ENCODE assay signal across 29 cellular contexts in genomic region chr5:58986281-58986680, GRCh38.
"Had no signal": no experiment of that assay in that cellular context is flagged by ENCODE, and none has a peak within 500 bp of the region (broad histone marks: within the 10 kb centered on the region; RNA-seq: fewer than 3 reads in every experiment).

No MANE protein-coding gene starts in this region.

- H3K27me3 Mint-ChIP-seq: activated B cell treated with CpG ODN at 0.5 μM for 24 hours; activated CD4-positive, alpha-beta memory T cell treated with anti-CD3 and anti-CD28 coated beads for 36 hours; activated CD4-positive, alpha-beta T cell treated with anti-CD3 and anti-CD28 coated beads, Interleukin-2, amount 10 ng/mL, durations not matched to agents 7 days and 5 days; activated naive CD8-positive, alpha-beta T cell treated with anti-CD3 and anti-CD28 coated beads, Interleukin-2, amount 10 ng/mL, durations not matched to agents 7 days and 5 days had no signal

- H3K36me3 ChIP-seq: adrenal gland, breast epithelium, MG63 had no signal

- H3K27ac ChIP-seq: adrenal gland, breast epithelium, Peyer's patch, RWPE1, SJSA1 had no signal

- H3K4me1 Mint-ChIP-seq: activated B cell treated with CpG ODN at 0.5 μM for 24 hours had no signal

- H3K9me3 ChIP-seq: adrenal gland, breast epithelium, MG63, Peyer's patch, SJSA1 had no signal

- DNase-seq: activated B cell treated with CpG ODN at 0.5 μM for 24 hours; activated CD4-positive, alpha-beta memory T cell treated with anti-CD3 and anti-CD28 coated beads for 36 hours; activated CD4-positive, alpha-beta T cell treated with anti-CD3 and anti-CD28 coated beads for 1 hour; activated CD4-positive, alpha-beta T cell treated with anti-CD3 and anti-CD28 coated beads, Interleukin-2, amount 10 ng/mL, durations not matched to agents 7 days and 5 days; activated CD8-positive, alpha-beta memory T cell treated with anti-CD3 and anti-CD28 coated beads for 24 hours; activated naive CD4-positive, alpha-beta T cell treated with anti-CD3 and anti-CD28 coated beads, Interleukin-2, amount 50 U/mL, for 16 hours; activated naive CD8-positive, alpha-beta T cell treated with anti-CD3 and anti-CD28 coated beads, Interleukin-2, amount 10 ng/mL, durations not matched to agents 7 days and 5 days; activated T-cell treated with anti-CD3 and anti-CD28 coated beads, Interleukin-2, amount 50 U/mL, for 4 hours; adrenal gland; anterior cingulate cortex; caudate nucleus; KBM-7; MG63; MV-4-11; NCI-H1092 treated with DMSO at 0.1 percent for 48 hours; NCI-H1417 treated with DMSO at 0.1 percent for 48 hours; NCI-H1694; NCI-H2029; NCI-H2107; NCI-H2171 treated with DMSO at 0.1 percent for 48 hours; NCI-H226; NK-92 treated with Interleukin-12 subunit alpha and Interleukin-12 subunit beta, amount 100 ng/mL, for 24 hours; Peyer's patch; SHP77; SW 1271 had no signal

- H3K27ac Mint-ChIP-seq: activated B cell treated with CpG ODN at 0.5 μM for 24 hours; activated CD4-positive, alpha-beta T cell treated with anti-CD3 and anti-CD28 coated beads, Interleukin-2, amount 10 ng/mL, durations not matched to agents 7 days and 5 days; activated naive CD8-positive, alpha-beta T cell treated with anti-CD3 and anti-CD28 coated beads, Interleukin-2, amount 10 ng/mL, durations not matched to agents 7 days and 5 days had no signal

- ATAC-seq: activated T-cell treated with anti-CD3 and anti-CD28 coated beads, Interleukin-2, amount 50 U/mL, for 4 hours; SK-N-SH treated with all-trans-retinoic acid at 6 μM for 48 hours had no signal

- H3K4me3 Mint-ChIP-seq: activated B cell treated with CpG ODN at 0.5 μM for 24 hours; activated CD4-positive, alpha-beta memory T cell treated with anti-CD3 and anti-CD28 coated beads for 36 hours; activated CD4-positive, alpha-beta T cell treated with anti-CD3 and anti-CD28 coated beads, Interleukin-2, amount 10 ng/mL, durations not matched to agents 7 days and 5 days; activated naive CD8-positive, alpha-beta T cell treated with anti-CD3 and anti-CD28 coated beads, Interleukin-2, amount 10 ng/mL, durations not matched to agents 7 days and 5 days; activated T-cell treated with anti-CD3 and anti-CD28 coated beads, Interleukin-2, amount 50 U/mL, for 4 hours had no signal

- H3K9me3 Mint-ChIP-seq: activated B cell treated with CpG ODN at 0.5 μM for 24 hours; activated CD4-positive, alpha-beta memory T cell treated with anti-CD3 and anti-CD28 coated beads for 36 hours; activated naive CD8-positive, alpha-beta T cell treated with anti-CD3 and anti-CD28 coated beads, Interleukin-2, amount 10 ng/mL, durations not matched to agents 7 days and 5 days; activated T-cell treated with anti-CD3 and anti-CD28 coated beads, Interleukin-2, amount 50 U/mL, for 4 hours had no signal

- H3K27me3 ChIP-seq: adrenal gland, breast epithelium, MG63, Peyer's patch, SJSA1 had no signal

- H3K4me1 ChIP-seq: adrenal gland, breast epithelium, Peyer's patch, SJSA1 had no signal

- H3K4me3 ChIP-seq: adrenal gland, breast epithelium, MG63, Peyer's patch, SJSA1 had no signal
